Comparison of ENCODE assay signal across 18 cellular contexts in genomic region chr19:34578751-34579150, GRCh38.
DNase-seq lines count a peak whose midpoint lies in the region; ATAC-seq and TF ChIP-seq lines count a peak whose summit lies in the region.
"Had no signal": no experiment of that assay in that cellular context is flagged by ENCODE, and none has a peak within 500 bp of the region (broad histone marks: within the 10 kb centered on the region; RNA-seq: fewer than 3 reads in every experiment).

No MANE protein-coding gene starts in this region.

- H3K4ac ChIP-seq in neuronal stem cell (ENCODE audit: low read length) = no peak overlapping the region

- no peaks in the 10 kb centered on the region for H3K79me1 ChIP-seq in neuronal stem cell (ENCODE audit: low read depth, low read length)

- no peak overlapping the region for H3K4me3 Mint-ChIP-seq in activated CD8-positive, alpha-beta memory T cell treated with anti-CD3 and anti-CD28 coated beads, Interleukin-2, amount 10 ng/mL, durations not matched to agents 7 days and 5 days
- no peak overlapping the region for H3K4me3 Mint-ChIP-seq in type B pancreatic cell
- H3K4me3 Mint-ChIP-seq: B cell; CD4-positive, alpha-beta T cell; CD8-positive, alpha-beta T cell had no signal

- no peak overlapping the region for H2AFZ ChIP-seq in neuronal stem cell (ENCODE audit: low read length)

- CTCF ChIA-PET in activated CD8-positive, alpha-beta memory T cell treated with anti-CD3 and anti-CD28 coated beads, Interleukin-2, amount 10 ng/mL, durations not matched to agents 7 days and 5 days (lab: Charles Lee) = no interaction called here

- H3K4me1 ChIP-seq in neuronal stem cell (ENCODE audit: control insufficient read depth in 2 of 2, insufficient read depth in 1 of 2, low read depth in 1 of 2, low read length in 2 of 2) (no peaks in the 10 kb centered on the region), left ventricle myocardium inferior (peaks cover 7% of the 10 kb centered on the region)
- H3K4me1 ChIP-seq: A549, Caco-2 had no signal

- H4K91ac ChIP-seq in neuronal stem cell (ENCODE audit: low read depth, low read length, poor library complexity) = no peak overlapping the region

- no peak overlapping the region for H3K9ac ChIP-seq in neuronal stem cell (ENCODE audit: low read depth, low read length, poor library complexity)
- H3K9ac ChIP-seq: BLaER1 treated with 17β-estradiol and CSF1 and Interleukin-3, amounts not matched to agents 10 nM and 100 nM had no signal

- intact Hi-C loops in left ventricle myocardium inferior (cut with micrococcal nuclease) = no loop called here

- peaks cover 2% of the 10 kb centered on the region for H3K4me1 Mint-ChIP-seq in activated CD8-positive, alpha-beta memory T cell treated with anti-CD3 and anti-CD28 coated beads, Interleukin-2, amount 10 ng/mL, durations not matched to agents 7 days and 5 days
- no peaks in the 10 kb centered on the region for H3K4me1 Mint-ChIP-seq in type B pancreatic cell (ENCODE audit: unreplicated experiment)
- H3K4me1 Mint-ChIP-seq: B cell had no signal

- H2BK5ac ChIP-seq in neuronal stem cell (ENCODE audit: low read length) = no peak overlapping the region

- no peak overlapping the region for H3K4me2 ChIP-seq in neuronal stem cell (ENCODE audit: insufficient read depth, low read length, poor library complexity, severe bottlenecking)
- H3K4me2 ChIP-seq: A549; BLaER1 treated with 17β-estradiol and CSF1 and Interleukin-3, amounts not matched to agents 10 nM and 100 nM had no signal

- H3K18ac ChIP-seq in neuronal stem cell (ENCODE audit: low read length) = no peak overlapping the region

- no peak overlapping the region for H2AK5ac ChIP-seq in neuronal stem cell (ENCODE audit: low read depth, low read length)

- H3K36me3 ChIP-seq in neuronal stem cell (replicated peaks in 1 of 2; ENCODE audit: control insufficient read depth in 2 of 2, insufficient read depth in 2 of 2, low read length in 2 of 2) (no peaks in the 10 kb centered on the region), left ventricle myocardium inferior (no peaks in the 10 kb centered on the region)
- H3K36me3 ChIP-seq: BLaER1 treated with 17β-estradiol and CSF1 and Interleukin-3, amounts not matched to agents 10 nM and 100 nM had no signal

- no peak overlapping the region for H3K4me3 ChIP-seq in neuronal stem cell (ENCODE audit: low read length in 2 of 2)
- no peak overlapping the region for H3K4me3 ChIP-seq in left ventricle myocardium inferior
- H3K4me3 ChIP-seq: A549; BLaER1 treated with 17β-estradiol and CSF1 and Interleukin-3, amounts not matched to agents 10 nM and 100 nM; GM12878 had no signal

- no peak overlapping the region for H3K14ac ChIP-seq in neuronal stem cell (ENCODE audit: low read length)

- no peak overlapping the region for H4K8ac ChIP-seq in neuronal stem cell (ENCODE audit: low read depth, low read length)

- no peak overlapping the region for H2BK12ac ChIP-seq in neuronal stem cell (ENCODE audit: low read length)

- H2BK120ac ChIP-seq in neuronal stem cell (ENCODE audit: low read depth, low read length) = no peak overlapping the region

- no peaks in the 10 kb centered on the region for H3K9me3 Mint-ChIP-seq in activated CD8-positive, alpha-beta memory T cell treated with anti-CD3 and anti-CD28 coated beads, Interleukin-2, amount 10 ng/mL, durations not matched to agents 7 days and 5 days (ENCODE audit: low read depth)
- no peaks in the 10 kb centered on the region for H3K9me3 Mint-ChIP-seq in type B pancreatic cell
- H3K9me3 Mint-ChIP-seq: CD4-positive, alpha-beta T cell had no signal

- H3K27ac ChIP-seq in neuronal stem cell (replicated peaks; ENCODE audit: low read length) = no peak overlapping the region
- H3K27ac ChIP-seq in left ventricle myocardium inferior (replicated peaks) = no peak overlapping the region
- H3K27ac ChIP-seq: 22Rv1; A549; BLaER1 treated with 17β-estradiol and CSF1 and Interleukin-3, amounts not matched to agents 10 nM and 100 nM; C4-2B had no signal

- peak overlapping the region; percentile 73 for H3K23ac ChIP-seq in neuronal stem cell (ENCODE audit: low read depth, low read length, poor library complexity)

- H2BK15ac ChIP-seq in neuronal stem cell (ENCODE audit: low read length) = no peak overlapping the region

- DNase-seq in activated CD8-positive, alpha-beta memory T cell treated with anti-CD3 and anti-CD28 coated beads, Interleukin-2, amount 10 ng/mL, durations not matched to agents 7 days and 5 days = peak; percentile 28
- no peak for DNase-seq in activated CD8-positive, alpha-beta memory T cell treated with anti-CD3 and anti-CD28 coated beads, Interleukin-2, amount 50 U/mL, for 4 hours
- DNase-seq in neuronal stem cell (ENCODE audit: low spot score) (no peak), left ventricle myocardium inferior (no peak), type B pancreatic cell (ENCODE audit: extremely low spot score, unreplicated experiment) (no peak)
- DNase-seq: AML-193; Caco-2; Calu3; CD4-positive, alpha-beta T cell; CD8-positive, alpha-beta T cell; DMS79 treated with DMSO at 0.1 percent for 48 hours; GF-D8 had no signal

- no peak for ATAC-seq in activated CD8-positive, alpha-beta memory T cell treated with anti-CD3 and anti-CD28 coated beads, Interleukin-2, amount 10 ng/mL, durations not matched to agents 7 days and 5 days
- ATAC-seq: CD8-positive, alpha-beta T cell; GM12878 had no signal

- no CpG with 5 or more reads among the region's 5 CpGs for WGBS in neuronal stem cell (ENCODE audit: extremely low coverage in 2 of 2, insufficient read length in 2 of 2, insufficient replicate concordance in 1 of 2), 2 donors

- no peak overlapping the region for H3K27ac Mint-ChIP-seq in activated CD8-positive, alpha-beta memory T cell treated with anti-CD3 and anti-CD28 coated beads, Interleukin-2, amount 10 ng/mL, durations not matched to agents 7 days and 5 days
- no peak overlapping the region for H3K27ac Mint-ChIP-seq in type B pancreatic cell
- H3K27ac Mint-ChIP-seq: B cell; CD4-positive, alpha-beta T cell; CD8-positive, alpha-beta T cell had no signal

- H3K27me3 Mint-ChIP-seq in activated CD8-positive, alpha-beta memory T cell treated with anti-CD3 and anti-CD28 coated beads, Interleukin-2, amount 10 ng/mL, durations not matched to agents 7 days and 5 days = peaks cover 9% of the 10 kb centered on the region
- H3K27me3 Mint-ChIP-seq in type B pancreatic cell = no peaks in the 10 kb centered on the region

- H3K9me3 ChIP-seq in neuronal stem cell (replicated peaks in 1 of 2; ENCODE audit: control insufficient read depth in 2 of 2, insufficient read depth in 1 of 2, low read depth in 1 of 2, low read length in 2 of 2) (peaks cover 0 to 3% of the 10 kb centered on the region in 2 donors), left ventricle myocardium inferior (replicated peaks) (no peaks in the 10 kb centered on the region)

- TF ChIP-seq CTCF in left ventricle myocardium inferior (IDR thresholded peaks at IDR 0.05; ENCODE audit: borderline replicate concordance) (no peak), type B pancreatic cell (conservative IDR thresholded peaks at IDR 0.05) (no peak)

- H3K36me3 Mint-ChIP-seq in activated CD8-positive, alpha-beta memory T cell treated with anti-CD3 and anti-CD28 coated beads, Interleukin-2, amount 10 ng/mL, durations not matched to agents 7 days and 5 days = no peaks in the 10 kb centered on the region
- H3K36me3 Mint-ChIP-seq in type B pancreatic cell = no peaks in the 10 kb centered on the region
- H3K36me3 Mint-ChIP-seq: CD8-positive, alpha-beta T cell had no signal

- H3K27me3 ChIP-seq in neuronal stem cell (ENCODE audit: control insufficient read depth in 3 of 3, insufficient read depth in 3 of 3, low read depth in 1 of 3, low read length in 3 of 3) (peaks cover 0 to 13% (median 11%) of the 10 kb centered on the region in 3 experiments), left ventricle myocardium inferior (ENCODE audit: low read depth) (peaks cover 18% of the 10 kb centered on the region)
- H3K27me3 ChIP-seq: BLaER1 treated with 17β-estradiol and CSF1 and Interleukin-3, amounts not matched to agents 10 nM and 100 nM had no signal
